ENCODE assay signal across 11 cellular contexts in the genomic region with DNA sequence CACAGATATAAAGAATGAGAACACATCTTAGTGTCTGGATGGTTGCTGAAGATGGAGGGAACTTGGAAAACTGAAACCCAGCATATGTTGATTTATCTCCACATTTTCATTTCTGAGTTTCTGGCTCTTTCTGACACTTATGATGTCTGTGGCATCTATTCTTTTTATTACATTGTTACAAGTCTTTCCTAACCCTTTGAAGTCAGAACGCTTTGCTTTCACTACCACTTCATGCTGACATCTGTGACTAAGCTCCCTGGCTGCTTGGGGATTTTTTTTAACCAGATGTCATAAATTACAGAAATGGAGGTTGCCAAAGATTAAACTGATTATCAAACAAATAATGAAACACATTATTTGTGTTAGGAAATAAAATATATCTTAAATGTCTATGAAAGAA.
DNase-seq lines count a peak whose midpoint lies in the region; ATAC-seq, FAIRE-seq and TF ChIP-seq lines count a peak whose summit lies in the region.
"Had no signal": no experiment of that assay in that cellular context is flagged by ENCODE, and none has a peak within 500 bp of the region (broad histone marks: within the 10 kb centered on the region; RNA-seq: fewer than 3 reads in every experiment).

No MANE protein-coding gene starts in this region.

- no peak overlapping the region for H3K4me3 Mint-ChIP-seq in activated CD4-positive, alpha-beta T cell treated with anti-CD3 and anti-CD28 coated beads, Interleukin-2, amount 10 ng/mL, durations not matched to agents 24 days and 14 days
- H3K4me3 Mint-ChIP-seq in stimulated activated naive CD8-positive, alpha-beta T cell treated with anti-CD3 and anti-CD28 coated beads, Interleukin-15, amount 100 ng/mL, for 72 hours, result no peak overlapping the region
- H3K4me3 Mint-ChIP-seq: activated naive CD8-positive, alpha-beta T cell treated with anti-CD3 and anti-CD28 coated beads, Interleukin-2, amount 10 ng/mL, durations not matched to agents 7 days and 5 days; B cell; memory B cell had no signal

- no peak for DNase-seq in activated CD4-positive, alpha-beta T cell treated with anti-CD3 and anti-CD28 coated beads, Interleukin-2, amount 10 ng/mL, durations not matched to agents 24 days and 14 days
- DNase-seq in activated CD4-positive, alpha-beta T cell treated with anti-CD3 and anti-CD28 coated beads for 4 hours, result no peak
- DNase-seq in GM12878 (ENCODE audit: low read depth, low spot score) (no peak), SIG-M5 (lab: John Stamatoyannopoulos, UW) (no peak)
- no peak for DNase-seq in stimulated activated naive CD8-positive, alpha-beta T cell treated with anti-CD3 and anti-CD28 coated beads, Interleukin-15, amount 100 ng/mL, for 72 hours
- DNase-seq in stimulated activated CD4-positive, alpha-beta T cell treated with anti-CD3 and anti-CD28 coated beads, Interleukin-12 subunit alpha, Interleukin-12 subunit beta, amount 100 ng/mL, for 4 hours, result no peak
- DNase-seq: activated naive CD8-positive, alpha-beta T cell treated with anti-CD3 and anti-CD28 coated beads, Interleukin-2, amount 10 ng/mL, durations not matched to agents 7 days and 5 days had no signal

- ATAC-seq in HG03378 (IDR thresholded peaks at IDR 0.05; ENCODE audit: unreplicated experiment) (peak; percentile 71), GM12878 (peak; percentile 74), HG03457 (IDR thresholded peaks at IDR 0.05; ENCODE audit: unreplicated experiment) (no peak)
- peak; percentile 75 for ATAC-seq in stimulated activated naive CD8-positive, alpha-beta T cell treated with anti-CD3 and anti-CD28 coated beads, Interleukin-15, amount 100 ng/mL, for 72 hours

- no peaks in the 10 kb centered on the region for H3K36me3 ChIP-seq in GM12878 (ENCODE audit: control insufficient read depth in 2 of 2, insufficient read depth in 2 of 2, low read length in 1 of 2)

- RAD21 ChIA-PET in GM12878 (lab: Charles Lee; ENCODE audit: unreplicated experiment), result interaction anchor here (1.0 to 3.1 kb wide), 3 partner anchors 91 to 97 kb away, joined by 3 to 25 read pairs (median 3); no protein-coding TSS in a partner anchor

- no peak overlapping the region for H3K4me3 ChIP-seq in GM12878

- POLR2A ChIA-PET in GM12878 (lab: Charles Lee), result interaction anchor here (1.0 kb wide), 3 partner anchors 85 to 233 kb away, joined by 4 to 13 read pairs (median 4); no protein-coding TSS in a partner anchor

- H3K9me3 ChIP-seq in GM12878 (replicated peaks; ENCODE audit: control insufficient read depth, insufficient read depth, low read length), result no peaks in the 10 kb centered on the region

- no peaks in the 10 kb centered on the region for H3K36me3 Mint-ChIP-seq in activated CD4-positive, alpha-beta T cell treated with anti-CD3 and anti-CD28 coated beads, Interleukin-2, amount 10 ng/mL, durations not matched to agents 24 days and 14 days (ENCODE audit: low read depth)
- H3K36me3 Mint-ChIP-seq: activated naive CD8-positive, alpha-beta T cell treated with anti-CD3 and anti-CD28 coated beads, Interleukin-2, amount 10 ng/mL, durations not matched to agents 7 days and 5 days; memory B cell had no signal

- peak overlapping the region; percentile 36 for H3K27ac Mint-ChIP-seq in activated CD4-positive, alpha-beta T cell treated with anti-CD3 and anti-CD28 coated beads, Interleukin-2, amount 10 ng/mL, durations not matched to agents 24 days and 14 days
- H3K27ac Mint-ChIP-seq in stimulated activated naive CD8-positive, alpha-beta T cell treated with anti-CD3 and anti-CD28 coated beads, Interleukin-15, amount 100 ng/mL, for 72 hours, result no peak overlapping the region
- H3K27ac Mint-ChIP-seq: activated naive CD8-positive, alpha-beta T cell treated with anti-CD3 and anti-CD28 coated beads, Interleukin-2, amount 10 ng/mL, durations not matched to agents 7 days and 5 days; B cell; memory B cell had no signal

- 0% methylated on average over 1 of the region's 1 CpG for WGBS in GM12878 (ENCODE audit: insufficient coverage, insufficient replicate concordance, low lambda C conversion rate, missing lambda C conversion rate)

- no peak for TF ChIP-seq POLR2A in GM12878 (IDR thresholded peaks at IDR 0.05; ENCODE audit: low read depth, low read length)

- no peak overlapping the region for H2AFZ ChIP-seq in GM12878 (ENCODE audit: control insufficient read depth, low read depth, low read length)

- no peak overlapping the region for H3K27ac ChIP-seq in GM12878 (ENCODE audit: control insufficient read depth, insufficient read depth)

- TF ChIP-seq EP300 in GM12878 (IDR thresholded peaks at IDR 0.05; ENCODE audit: borderline replicate concordance in 1 of 2, control insufficient read depth in 1 of 2, low read depth in 2 of 2, low read length in 2 of 2), result peak; percentile 14 to 60; a peak in 2 of 4 replicates

- intact Hi-C loops in activated CD4-positive, alpha-beta T cell treated with anti-CD3 and anti-CD28 coated beads, Interleukin-2, amount 10 ng/mL, durations not matched to agents 24 days and 14 days (cut with micrococcal nuclease), result loop anchor here (1.0 to 10.0 kb wide), 5 partner anchors 92 to 357 kb away; partner anchors contain the start of genes CEP290 and TMTC3
- intact Hi-C loops in GM12878 (cut with micrococcal nuclease; ENCODE audit: unreplicated experiment), result loop anchor here (5.0 kb wide), 1 partner anchor 239 kb away; no protein-coding TSS in a partner anchor

- no peaks in the 10 kb centered on the region for H4K20me1 ChIP-seq in GM12878 (ENCODE audit: control insufficient read depth, insufficient read depth)

- H3K4me2 ChIP-seq in GM12878 (ENCODE audit: control insufficient read depth, insufficient read depth), result no peak overlapping the region

- H3K4me1 ChIP-seq in GM12878 (ENCODE audit: control insufficient read depth, insufficient read depth, low read length), result peaks cover 6% of the 10 kb centered on the region

- SMC1A ChIA-PET in GM12878 (lab: Charles Lee; ENCODE audit: uncharacterized antibody, unreplicated experiment), result interaction anchor here (0.6 to 6.2 kb wide), 7 partner anchors 9 to 236 kb away, joined by 3 to 37 read pairs (median 3); no protein-coding TSS in a partner anchor

- H3K9ac ChIP-seq in GM12878 (ENCODE audit: control insufficient read depth, insufficient read depth, low read length), result no peak overlapping the region

- no peak for TF ChIP-seq RAD21 in GM12878 (IDR thresholded peaks at IDR 0.05; ENCODE audit: insufficient read depth, low read depth, low read length)

- peaks cover 2% of the 10 kb centered on the region for H3K27me3 Mint-ChIP-seq in activated CD4-positive, alpha-beta T cell treated with anti-CD3 and anti-CD28 coated beads, Interleukin-2, amount 10 ng/mL, durations not matched to agents 24 days and 14 days
- H3K27me3 Mint-ChIP-seq in stimulated activated naive CD8-positive, alpha-beta T cell treated with anti-CD3 and anti-CD28 coated beads, Interleukin-15, amount 100 ng/mL, for 72 hours, result peaks cover 8% of the 10 kb centered on the region
- H3K27me3 Mint-ChIP-seq: activated naive CD8-positive, alpha-beta T cell treated with anti-CD3 and anti-CD28 coated beads, Interleukin-2, amount 10 ng/mL, durations not matched to agents 7 days and 5 days; B cell had no signal

- peaks cover 11% of the 10 kb centered on the region for H3K4me1 Mint-ChIP-seq in activated CD4-positive, alpha-beta T cell treated with anti-CD3 and anti-CD28 coated beads, Interleukin-2, amount 10 ng/mL, durations not matched to agents 24 days and 14 days
- H3K4me1 Mint-ChIP-seq in stimulated activated naive CD8-positive, alpha-beta T cell treated with anti-CD3 and anti-CD28 coated beads, Interleukin-15, amount 100 ng/mL, for 72 hours, result no peaks in the 10 kb centered on the region
- H3K4me1 Mint-ChIP-seq: activated naive CD8-positive, alpha-beta T cell treated with anti-CD3 and anti-CD28 coated beads, Interleukin-2, amount 10 ng/mL, durations not matched to agents 7 days and 5 days; memory B cell had no signal

- peaks cover 3% of the 10 kb centered on the region for H3K9me3 Mint-ChIP-seq in activated CD4-positive, alpha-beta T cell treated with anti-CD3 and anti-CD28 coated beads, Interleukin-2, amount 10 ng/mL, durations not matched to agents 24 days and 14 days
- H3K9me3 Mint-ChIP-seq in stimulated activated naive CD8-positive, alpha-beta T cell treated with anti-CD3 and anti-CD28 coated beads, Interleukin-15, amount 100 ng/mL, for 72 hours, result no peaks in the 10 kb centered on the region
- H3K9me3 Mint-ChIP-seq: activated naive CD8-positive, alpha-beta T cell treated with anti-CD3 and anti-CD28 coated beads, Interleukin-2, amount 10 ng/mL, durations not matched to agents 7 days and 5 days had no signal

- TF ChIP-seq CTCF in GM12878 (IDR thresholded peaks at IDR 0.05 in 2 of 3, conservative IDR thresholded peaks at IDR 0.05 in 1 of 3; ENCODE audit: control insufficient read depth in 2 of 3, extremely low read depth in 1 of 3, insufficient read depth in 1 of 3, low read depth in 3 of 3, low read length in 3 of 3), result no peak

- H3K79me2 ChIP-seq in GM12878 (ENCODE audit: control insufficient read depth, insufficient read depth, low read length), result no peaks in the 10 kb centered on the region

- BruUV-seq in GM12878 (replicated peaks; lab: Mats Ljungman, UMichigan), result no TSS peak

- CTCF ChIA-PET in GM12878 (lab: Yijun Ruan, JAX), result no interaction called here

- no peak for FAIRE-seq in GM12878 (lab: Jason Lieb, UNC)

- no peaks in the 10 kb centered on the region for H3K27me3 ChIP-seq in GM12878 (replicated peaks in 1 of 2; ENCODE audit: control insufficient read depth in 2 of 2, insufficient read depth in 2 of 2, low read length in 1 of 2)

- in situ Hi-C loops in GM12878 (cut with MboI), result loop anchor here (5.0 kb wide), 1 partner anchor 89 kb away; no protein-coding TSS in a partner anchor

TF ChIP-seq in GM12878, 131 proteins besides CTCF, POLR2A, EP300 and RAD21 (continues in another document):
- TF ChIP-seq BCL3 (IDR thresholded peaks at IDR 0.05; ENCODE audit: borderline replicate concordance, insufficient read depth, low read depth, low read length, poor library complexity, severe bottlenecking) (no peak), EZH2 (IDR thresholded peaks at IDR 0.05; ENCODE audit: borderline replicate concordance, control insufficient read depth, low read depth, low read length) (no peak), TAF1 (IDR thresholded peaks at IDR 0.05; ENCODE audit: borderline replicate concordance, low read depth, low read length) (no peak), MEF2B (IDR thresholded peaks at IDR 0.05; ENCODE audit: partially characterized antibody, poor library complexity, severe bottlenecking) (no peak)
